ENCODE assay signal across 18 cellular contexts in genomic region chr20:49592120-49592519, GRCh38. TPM values are rescaled to one million over a fixed set of nuclear protein-coding genes. Genes with fewer than 3 reads are reported as not detected.
DNase-seq lines count a peak whose midpoint lies in the region; ATAC-seq and TF ChIP-seq lines count a peak whose summit lies in the region.
"Had no signal": no experiment of that assay in that cellular context is flagged by ENCODE, and none has a peak within 500 bp of the region (broad histone marks: within the 10 kb centered on the region; RNA-seq: fewer than 3 reads in every experiment).

No MANE protein-coding gene starts in this region.

- ATAC-seq in stimulated activated effector memory CD8-positive, alpha-beta T cell treated with anti-CD3 and anti-CD28 coated beads, Interleukin-12 subunit alpha, Interleukin-12 subunit beta, amount 100 ng/mL, for 72 hours, result no peak
- no peak for ATAC-seq in HG03354 (IDR thresholded peaks at IDR 0.05; ENCODE audit: poor library complexity, severe bottlenecking, unreplicated experiment)
- ATAC-seq: T-cell, WTC11 had no signal

- H3K27ac Mint-ChIP-seq in activated T-cell treated with anti-CD3 and anti-CD28 coated beads, Interleukin-2, amount 50 U/mL, for 24 hours, result peak overlapping the region; percentile 98
- peak overlapping the region; percentile 1 for H3K27ac Mint-ChIP-seq in Calu3 (ENCODE audit: unreplicated experiment)
- peak overlapping the region; percentile 96 for H3K27ac Mint-ChIP-seq in activated naive CD8-positive, alpha-beta T cell treated with anti-CD3 and anti-CD28 coated beads for 36 hours
- peak overlapping the region; percentile 100 for H3K27ac Mint-ChIP-seq in stimulated activated effector memory CD8-positive, alpha-beta T cell treated with anti-CD3 and anti-CD28 coated beads, Interleukin-12 subunit alpha, Interleukin-12 subunit beta, amount 100 ng/mL, for 72 hours
- H3K27ac Mint-ChIP-seq: WTC11 had no signal

- H3K27me3 Mint-ChIP-seq in activated T-cell treated with anti-CD3 and anti-CD28 coated beads, Interleukin-2, amount 50 U/mL, for 24 hours, result peaks cover 5% of the 10 kb centered on the region
- H3K27me3 Mint-ChIP-seq in Calu3 (ENCODE audit: unreplicated experiment), result no peaks in the 10 kb centered on the region
- H3K27me3 Mint-ChIP-seq in activated naive CD8-positive, alpha-beta T cell treated with anti-CD3 and anti-CD28 coated beads for 36 hours, result peaks cover 32% of the 10 kb centered on the region

- CTCF ChIA-PET in Calu3 (lab: Charles Lee), result interaction anchor here (1.1 kb wide), 1 partner anchor 50 kb away, joined by 3 read pairs; no protein-coding TSS in a partner anchor

- peaks cover 81% of the 10 kb centered on the region for H3K4me1 Mint-ChIP-seq in activated T-cell treated with anti-CD3 and anti-CD28 coated beads, Interleukin-2, amount 50 U/mL, for 24 hours (ENCODE audit: low read depth)
- peaks cover 65% of the 10 kb centered on the region for H3K4me1 Mint-ChIP-seq in Calu3 (ENCODE audit: low read depth, unreplicated experiment)
- peaks cover 64% of the 10 kb centered on the region for H3K4me1 Mint-ChIP-seq in activated naive CD8-positive, alpha-beta T cell treated with anti-CD3 and anti-CD28 coated beads for 36 hours
- peaks cover 87% of the 10 kb centered on the region for H3K4me1 Mint-ChIP-seq in stimulated activated effector memory CD8-positive, alpha-beta T cell treated with anti-CD3 and anti-CD28 coated beads, Interleukin-12 subunit alpha, Interleukin-12 subunit beta, amount 100 ng/mL, for 72 hours

- BruUV-seq in Calu3 (replicated peaks; lab: Mats Ljungman, UMichigan), result no TSS peak

- H3K36me3 Mint-ChIP-seq in activated T-cell treated with anti-CD3 and anti-CD28 coated beads, Interleukin-2, amount 50 U/mL, for 24 hours (ENCODE audit: low read depth), result peaks cover 29% of the 10 kb centered on the region
- no peaks in the 10 kb centered on the region for H3K36me3 Mint-ChIP-seq in Calu3 (ENCODE audit: insufficient read depth, unreplicated experiment)
- peaks cover 18% of the 10 kb centered on the region for H3K36me3 Mint-ChIP-seq in activated naive CD8-positive, alpha-beta T cell treated with anti-CD3 and anti-CD28 coated beads for 36 hours
- H3K36me3 Mint-ChIP-seq in stimulated activated effector memory CD8-positive, alpha-beta T cell treated with anti-CD3 and anti-CD28 coated beads, Interleukin-12 subunit alpha, Interleukin-12 subunit beta, amount 100 ng/mL, for 72 hours, result peaks cover 85% of the 10 kb centered on the region
- H3K36me3 Mint-ChIP-seq: T-cell, WTC11 had no signal

- peak overlapping the region; percentile 80 for H3K4me3 Mint-ChIP-seq in activated T-cell treated with anti-CD3 and anti-CD28 coated beads, Interleukin-2, amount 50 U/mL, for 24 hours
- H3K4me3 Mint-ChIP-seq in Calu3 (ENCODE audit: low read depth, unreplicated experiment), result no peak overlapping the region
- no peak overlapping the region for H3K4me3 Mint-ChIP-seq in activated naive CD8-positive, alpha-beta T cell treated with anti-CD3 and anti-CD28 coated beads for 36 hours
- H3K4me3 Mint-ChIP-seq in stimulated activated effector memory CD8-positive, alpha-beta T cell treated with anti-CD3 and anti-CD28 coated beads, Interleukin-12 subunit alpha, Interleukin-12 subunit beta, amount 100 ng/mL, for 72 hours, result peak overlapping the region; percentile 90
- H3K4me3 Mint-ChIP-seq: T-cell, WTC11 had no signal

- intact Hi-C loops in Calu3 (cut with micrococcal nuclease; ENCODE audit: unreplicated experiment), result no loop called here

- peaks cover 9% of the 10 kb centered on the region for H3K9me3 Mint-ChIP-seq in activated T-cell treated with anti-CD3 and anti-CD28 coated beads, Interleukin-2, amount 50 U/mL, for 24 hours
- H3K9me3 Mint-ChIP-seq in Calu3 (ENCODE audit: low read depth, unreplicated experiment), result no peaks in the 10 kb centered on the region
- H3K9me3 Mint-ChIP-seq in activated naive CD8-positive, alpha-beta T cell treated with anti-CD3 and anti-CD28 coated beads for 36 hours, result peaks cover 10% of the 10 kb centered on the region
- H3K9me3 Mint-ChIP-seq in stimulated activated effector memory CD8-positive, alpha-beta T cell treated with anti-CD3 and anti-CD28 coated beads, Interleukin-12 subunit alpha, Interleukin-12 subunit beta, amount 100 ng/mL, for 72 hours, result peaks cover 6% of the 10 kb centered on the region
- H3K9me3 Mint-ChIP-seq: T-cell, WTC11 had no signal

- no peak for TF ChIP-seq CTCF in Calu3 (IDR thresholded peaks at IDR 0.05; ENCODE audit: unreplicated experiment)

- no peak for DNase-seq in activated T-cell treated with anti-CD3 and anti-CD28 coated beads, Interleukin-2, amount 50 U/mL, for 24 hours
- DNase-seq in activated T-cell treated with anti-CD3 and anti-CD28 coated beads, Interleukin-2, amount 50 U/mL, for 48 hours, result no peak
- DNase-seq in Calu3 (no peak), DMS114 treated with DMSO at 0.1 percent for 48 hours (lab: John Stamatoyannopoulos, UW; ENCODE audit: unreplicated experiment) (no peak), Kasumi-1 (lab: John Stamatoyannopoulos, UW) (no peak)
- no peak for DNase-seq in activated naive CD8-positive, alpha-beta T cell treated with anti-CD3 and anti-CD28 coated beads for 36 hours
- no peak for DNase-seq in stimulated activated effector memory CD8-positive, alpha-beta T cell treated with anti-CD3 and anti-CD28 coated beads, Interleukin-12 subunit alpha, Interleukin-12 subunit beta, amount 100 ng/mL, for 72 hours (ENCODE audit: low spot score in 2 of 2)
- DNase-seq: DMS153; H7; NCI-H1417 treated with DMSO at 0.1 percent for 48 hours; NCI-H526 treated with DMSO at 0.1 percent for 48 hours; SHP77; stimulated activated CD4-positive, alpha-beta T cell treated with anti-CD3 and anti-CD28 coated beads, Interleukin-2, amount 100 ng/mL, for 24 hours; T-cell had no signal

RNA-seq across cellular contexts. Expression of gene PTGIS, which starts 24.2 kb away (rescaled TPM):
- 0.26 and 0.29 TPM in 2 replicates for total RNA-seq in Calu3 (2022)
- total RNA-seq in activated naive CD8-positive, alpha-beta T cell treated with anti-CD3 and anti-CD28 coated beads for 36 hours, result under 1 TPM; 0.04 to 0.08 TPM
- total RNA-seq: epithelial cell of proximal tubule, OCI-LY7 had no signal

Comparison
In these comparisons a context has a peak if more than half of its experiments do, and no peak if none do; other contexts are left out.
1. H3K27ac Mint-ChIP-seq: peak in every context shown above with its lines; median percentile 100 in stimulated activated effector memory CD8-positive, alpha-beta T cell treated with anti-CD3 and anti-CD28 coated beads, Interleukin-12 subunit alpha, Interleukin-12 subunit beta, amount 100 ng/mL, for 72 hours; 98 in activated T-cell treated with anti-CD3 and anti-CD28 coated beads, Interleukin-2, amount 50 U/mL, for 24 hours; 96 in activated naive CD8-positive, alpha-beta T cell treated with anti-CD3 and anti-CD28 coated beads for 36 hours; 1 in Calu3.
2. H3K4me3 Mint-ChIP-seq: peak in activated T-cell treated with anti-CD3 and anti-CD28 coated beads, Interleukin-2, amount 50 U/mL, for 24 hours (single experiment) and stimulated activated effector memory CD8-positive, alpha-beta T cell treated with anti-CD3 and anti-CD28 coated beads, Interleukin-12 subunit alpha, Interleukin-12 subunit beta, amount 100 ng/mL, for 72 hours (single experiment); none in Calu3 (single experiment) and activated naive CD8-positive, alpha-beta T cell treated with anti-CD3 and anti-CD28 coated beads for 36 hours (single experiment).